Comparison of ENCODE assay signal across 19 cellular contexts in genomic region chr4:120680647-120681228, GRCh38.
DNase-seq lines count a peak whose midpoint lies in the region; ATAC-seq and TF ChIP-seq lines count a peak whose summit lies in the region.
"Had no signal": no experiment of that assay in that cellular context is flagged by ENCODE, and none has a peak within 500 bp of the region (broad histone marks: within the 10 kb centered on the region; RNA-seq: fewer than 3 reads in every experiment).

No MANE protein-coding gene starts in this region.

- no peak overlapping the region for H2AFZ ChIP-seq in MM.1S (ENCODE audit: low read length)

- H3K9me3 ChIP-seq in MM.1S (replicated peaks; ENCODE audit: insufficient read depth, low read length) (no peaks in the 10 kb centered on the region), MG63 (no peaks in the 10 kb centered on the region; the same call in 1 of the 2 replicates)
- H3K9me3 ChIP-seq: HAP-1 had no signal

- H3K4me1 ChIP-seq in MM.1S (ENCODE audit: low read length) = 0 out of 2 replicates have a peak, but pooled peaks cover 3% of the 10 kb centered on the region
- H3K4me1 ChIP-seq: BLaER1 treated with 17β-estradiol and CSF1 and Interleukin-3, amounts not matched to agents 10 nM and 100 nM; HAP-1 had no signal

- no peaks in the 10 kb centered on the region for H3K36me3 ChIP-seq in MM.1S (replicated peaks; ENCODE audit: insufficient read depth, low read length)
- H3K36me3 ChIP-seq in MG63 = no peaks in the 10 kb centered on the region
- H3K36me3 ChIP-seq: BLaER1 treated with 17β-estradiol and CSF1 and Interleukin-3, amounts not matched to agents 10 nM and 100 nM; HAP-1 had no signal

- H3K4me3 Mint-ChIP-seq in activated T-cell treated with anti-CD3 and anti-CD28 coated beads, Interleukin-2, amount 50 U/mL, for 72 hours = no peak overlapping the region
- H3K4me3 Mint-ChIP-seq in activated T-cell treated with anti-CD3 and anti-CD28 coated beads, Interleukin-2, amount 50 U/mL, for 4 hours = no peak overlapping the region
- H3K4me3 Mint-ChIP-seq: B cell; CD8-positive, alpha-beta memory T cell had no signal

- H3K36me3 Mint-ChIP-seq in activated T-cell treated with anti-CD3 and anti-CD28 coated beads, Interleukin-2, amount 50 U/mL, for 72 hours (ENCODE audit: insufficient read depth in 2 of 2) = peaks cover 0 to 1% of the 10 kb centered on the region in 2 donors
- H3K36me3 Mint-ChIP-seq in activated T-cell treated with anti-CD3 and anti-CD28 coated beads, Interleukin-2, amount 50 U/mL, for 4 hours (ENCODE audit: insufficient read depth) = no peaks in the 10 kb centered on the region
- H3K36me3 Mint-ChIP-seq: CD8-positive, alpha-beta memory T cell had no signal

- H3K27ac Mint-ChIP-seq in activated T-cell treated with anti-CD3 and anti-CD28 coated beads, Interleukin-2, amount 50 U/mL, for 72 hours = peak overlapping the region; percentile 71
- H3K27ac Mint-ChIP-seq: B cell had no signal

- peak overlapping the region; percentile 12; the same call in 1 of the 2 replicates for H3K27ac ChIP-seq in MM.1S (ENCODE audit: low read length)
- H3K27ac ChIP-seq: BLaER1 treated with 17β-estradiol and CSF1 and Interleukin-3, amounts not matched to agents 10 nM and 100 nM had no signal

- no peak for TF ChIP-seq CTCF in MM.1S (IDR thresholded peaks at IDR 0.05; ENCODE audit: low read length)

- peaks cover 5% of the 10 kb centered on the region for H3K4me1 Mint-ChIP-seq in activated T-cell treated with anti-CD3 and anti-CD28 coated beads, Interleukin-2, amount 50 U/mL, for 72 hours (ENCODE audit: low read depth)
- no peaks in the 10 kb centered on the region for H3K4me1 Mint-ChIP-seq in activated T-cell treated with anti-CD3 and anti-CD28 coated beads, Interleukin-2, amount 50 U/mL, for 4 hours (ENCODE audit: low read depth)
- H3K4me1 Mint-ChIP-seq: B cell had no signal

- 0 out of 2 replicates have a peak, but pooled peaks cover 8% of the 10 kb centered on the region for H3F3A ChIP-seq in MM.1S (ENCODE audit: insufficient read depth, low read length)

- H3K9me3 Mint-ChIP-seq in activated T-cell treated with anti-CD3 and anti-CD28 coated beads, Interleukin-2, amount 50 U/mL, for 72 hours = peaks cover 3 to 11% of the 10 kb centered on the region in 2 donors
- H3K9me3 Mint-ChIP-seq in activated T-cell treated with anti-CD3 and anti-CD28 coated beads, Interleukin-2, amount 50 U/mL, for 4 hours = peaks cover 7% of the 10 kb centered on the region

- H4K20me1 ChIP-seq in MM.1S (ENCODE audit: insufficient read depth, low read length) = no peaks in the 10 kb centered on the region
- H4K20me1 ChIP-seq: BLaER1 treated with 17β-estradiol and CSF1 and Interleukin-3, amounts not matched to agents 10 nM and 100 nM had no signal

- H3K4me3 ChIP-seq in MM.1S (ENCODE audit: low read length) = no peak overlapping the region
- H3K4me3 ChIP-seq in MG63 = no peak overlapping the region
- H3K4me3 ChIP-seq: BLaER1 treated with 17β-estradiol and CSF1 and Interleukin-3, amounts not matched to agents 10 nM and 100 nM; HAP-1; K562 had no signal

- H3K9me2 ChIP-seq in MM.1S (replicated peaks; ENCODE audit: insufficient read depth, low read length) = no peaks in the 10 kb centered on the region

- H3K27me3 Mint-ChIP-seq in activated T-cell treated with anti-CD3 and anti-CD28 coated beads, Interleukin-2, amount 50 U/mL, for 72 hours (ENCODE audit: low read depth) = peaks cover 16% of the 10 kb centered on the region
- peaks cover 5% of the 10 kb centered on the region for H3K27me3 Mint-ChIP-seq in activated T-cell treated with anti-CD3 and anti-CD28 coated beads, Interleukin-2, amount 50 U/mL, for 4 hours (ENCODE audit: low read depth)
- H3K27me3 Mint-ChIP-seq: B cell had no signal

- H3K79me2 ChIP-seq in MM.1S (ENCODE audit: low read length) = no peaks in the 10 kb centered on the region

- no peaks in the 10 kb centered on the region for H3K27me3 ChIP-seq in MM.1S (replicated peaks; ENCODE audit: insufficient read depth, low read length)
- no peaks in the 10 kb centered on the region for H3K27me3 ChIP-seq in MG63
- H3K27me3 ChIP-seq: BLaER1 treated with 17β-estradiol and CSF1 and Interleukin-3, amounts not matched to agents 10 nM and 100 nM had no signal

- DNase-seq in activated T-cell treated with anti-CD3 and anti-CD28 coated beads, Interleukin-2, amount 50 U/mL, for 72 hours = no peak
- no peak for DNase-seq in activated T-cell treated with anti-CD3 and anti-CD28 coated beads, Interleukin-2, amount 50 U/mL, for 4 hours
- DNase-seq in MM.1S = peak; percentile 47
- no peak for DNase-seq in activated effector memory CD4-positive, alpha-beta T cell treated with anti-CD3 and anti-CD28 coated beads, Interleukin-2, amount 50 U/mL, for 16 hours
- no peak for DNase-seq in MG63
- no peak for DNase-seq in MV-4-11 (lab: John Stamatoyannopoulos, UW)
- DNase-seq: 8988T; CD8-positive, alpha-beta memory T cell; COR-L47; DMS 273 treated with DMSO at 0.1 percent for 48 hours; DMS53; DND-41; EL; IMR-90 had no signal

- no peak for ATAC-seq in activated T-cell treated with anti-CD3 and anti-CD28 coated beads, Interleukin-2, amount 50 U/mL, for 72 hours (replicated peaks in 1 of 2)
- ATAC-seq in activated T-cell treated with anti-CD3 and anti-CD28 coated beads, Interleukin-2, amount 50 U/mL, for 4 hours = no peak
- peak; percentile 54 for ATAC-seq in GM19351 (IDR thresholded peaks at IDR 0.05; ENCODE audit: unreplicated experiment)
- ATAC-seq: K562 had no signal

- no peak overlapping the region for H3K9ac ChIP-seq in MM.1S (ENCODE audit: low read length)
- H3K9ac ChIP-seq: BLaER1 treated with 17β-estradiol and CSF1 and Interleukin-3, amounts not matched to agents 10 nM and 100 nM had no signal

- H3K4me2 ChIP-seq in MM.1S (ENCODE audit: low read depth, low read length) = 0 out of 2 replicates have a peak overlapping the region, but pooled peaks have one; percentile 0
- H3K4me2 ChIP-seq: BLaER1 treated with 17β-estradiol and CSF1 and Interleukin-3, amounts not matched to agents 10 nM and 100 nM had no signal
